In genomic region chr1:28247603-28248272, GRCh38 we compare ENCODE assay signal across 8 cellular contexts. TPM values are rescaled to one million over a fixed set of nuclear protein-coding genes. Genes with fewer than 3 reads are reported as not detected.
A peak's percentile ranks its signal among the peaks of the same experiment; 100 is the strongest.
DNase-seq lines count a peak whose midpoint lies in the region; ATAC-seq, FAIRE-seq and TF ChIP-seq lines count a peak whose summit lies in the region.

No MANE protein-coding gene starts in this region.

- POLR2A ChIA-PET in A549 (lab: Yijun Ruan, JAX) = interaction anchor here (0.7 to 1.9 kb wide), 5 partner anchors 11 to 81 kb away, joined by 3 to 13 read pairs (median 4); partner anchors contain the start of genes ATP5IF1 and MED18

- TF ChIP-seq RAD21 in A549 (conservative IDR thresholded peaks at IDR 0.05 in 1 of 2, IDR thresholded peaks at IDR 0.05 in 1 of 2) = no peak

- H3K27ac ChIP-seq in A549 (peak overlapping the region; percentile 74 to 85), body of pancreas (peak overlapping the region; percentile 73 to 90 (median 85))

- H3K4me3 ChIP-seq in A549 (peak overlapping the region; percentile 38), body of pancreas (no peak overlapping the region)

- H3K36me3 ChIP-seq in body of pancreas (replicated peaks in 1 of 2; ENCODE audit: insufficient read depth in 1 of 2, low read depth in 2 of 2) = no peaks in the 10 kb centered on the region

- H3K27ac Mint-ChIP-seq in IgD-negative memory B cell (peak overlapping the region; percentile 89 to 98 (median 95)), mesothelial cell of epicardium (peak overlapping the region; percentile 98)

- H3K27me3 ChIP-seq in body of pancreas = no peaks in the 10 kb centered on the region

- H3K4me1 ChIP-seq in A549 (peaks cover 45% of the 10 kb centered on the region), body of pancreas (peaks cover 67% of the 10 kb centered on the region)

- TF ChIP-seq EP300 in A549 (IDR thresholded peaks at IDR 0.05) = no peak

- peak overlapping the region; percentile 90 to 100 (median 96) for H3K4me3 Mint-ChIP-seq in IgD-negative memory B cell
- peak overlapping the region; percentile 89 for H3K4me3 Mint-ChIP-seq in mesothelial cell of epicardium

- CTCF ChIA-PET in A549 (lab: Yijun Ruan, JAX) = interaction anchor here (0.6 to 4.8 kb wide), 36 partner anchors 10 to 627 kb away, joined by 3 to 47 read pairs (median 5); partner anchors contain the start of genes ATP5IF1, DNAJC8, MED18 and PHACTR4

- peaks cover 38 to 41% (median 40%) of the 10 kb centered on the region in 3 donors for H3K4me1 Mint-ChIP-seq in IgD-negative memory B cell
- peaks cover 39% of the 10 kb centered on the region for H3K4me1 Mint-ChIP-seq in mesothelial cell of epicardium

- H3K36me3 Mint-ChIP-seq in IgD-negative memory B cell (peaks cover 2% of the 10 kb centered on the region), mesothelial cell of epicardium (no peaks in the 10 kb centered on the region)

- peak overlapping the region; percentile 90 for H3K4me2 ChIP-seq in A549

- FAIRE-seq in A549 (lab: Jason Lieb, UNC) (no peak), GM12891 (lab: Jason Lieb, UNC) (no peak)

- 20% methylated on average over 11 of the region's 11 CpGs for WGBS in A549 (ENCODE audit: missing lambda C conversion rate)
- WGBS in body of pancreas, 2 donors = 37 to 51% methylated on average over 11 of the region's 11 CpGs

- peak; percentile 18 to 25; a peak in 4 of 6 replicates for ATAC-seq in A549
- ATAC-seq in body of pancreas = no peak
- ATAC-seq in GM21360 (IDR thresholded peaks at IDR 0.05; ENCODE audit: unreplicated experiment) = no peak

- DNase-seq in A549 (ENCODE audit: low read depth in 1 of 2, low spot score in 1 of 2) (no peak), body of pancreas (no peak), mesothelial cell of epicardium (ENCODE audit: low spot score in 2 of 2, unreplicated experiment in 2 of 2) (no peak), GM12891 (ENCODE audit: insufficient read length, low spot score) (no peak), NOMO-1 treated with DMSO at 0.1 percent for 48 hours (lab: John Stamatoyannopoulos, UW; ENCODE audit: unreplicated experiment) (no peak), posterior vena cava (ENCODE audit: low spot score) (no peak)

- no peak for TF ChIP-seq POLR2A in A549 (IDR thresholded peaks at IDR 0.05; ENCODE audit: low read length)
- TF ChIP-seq POLR2A in body of pancreas (IDR thresholded peaks at IDR 0.05) = no peak
- no peak for TF ChIP-seq POLR2A in GM12891 (IDR thresholded peaks at IDR 0.05; ENCODE audit: low read depth, low read length)

- no peaks in the 10 kb centered on the region for H3K9me3 Mint-ChIP-seq in IgD-negative memory B cell
- no peaks in the 10 kb centered on the region for H3K9me3 Mint-ChIP-seq in mesothelial cell of epicardium

- no peaks in the 10 kb centered on the region for H3K9me3 ChIP-seq in A549
- H3K9me3 ChIP-seq in body of pancreas = no peaks in the 10 kb centered on the region

- intact Hi-C loops in body of pancreas (cut with DNase I) = loop anchor here (10.0 kb wide), 1 partner anchor 257 kb away; the partner anchor contains the start of gene RCC1
- intact Hi-C loops in posterior vena cava (cut with DNase I) = no loop called here

- no peaks in the 10 kb centered on the region for H3K27me3 Mint-ChIP-seq in IgD-negative memory B cell
- no peaks in the 10 kb centered on the region for H3K27me3 Mint-ChIP-seq in mesothelial cell of epicardium (ENCODE audit: low read depth)

- TF ChIP-seq CTCF in A549 (IDR thresholded peaks at IDR 0.05) (no peak), body of pancreas (IDR thresholded peaks at IDR 0.05) (no peak), mesothelial cell of epicardium (IDR thresholded peaks at IDR 0.05; ENCODE audit: unreplicated experiment) (no peak)

TF ChIP-seq in A549, 52 proteins besides CTCF, POLR2A, EP300 and RAD21:
- TF ChIP-seq GATA3 (IDR thresholded peaks at IDR 0.05; ENCODE audit: borderline replicate concordance) (0 out of 2 replicates have a peak, but pooled peaks have one; percentile 22), ZFP36 (IDR thresholded peaks at IDR 0.05; ENCODE audit: borderline replicate concordance, partially characterized antibody) (no peak), CEBPB (IDR thresholded peaks at IDR 0.05) (no peak), ATOH8 (CRISPR knock-in tag; IDR thresholded peaks at IDR 0.05; ENCODE audit: low read depth) (no peak), RCOR1 (IDR thresholded peaks at IDR 0.05; ENCODE audit: low read depth, low read length) (no peak), RNF2 (IDR thresholded peaks at IDR 0.05; ENCODE audit: borderline replicate concordance, low read depth) (no peak), KDM5A (IDR thresholded peaks at IDR 0.05) (no peak)

TF ChIP-seq in GM12891, 5 proteins besides CTCF, POLR2A, EP300 and RAD21:
- TF ChIP-seq POLR2AphosphoS5 (IDR thresholded peaks at IDR 0.05; ENCODE audit: low read depth, low read length) = no peak
- no peak for TF ChIP-seq POU2F2 (IDR thresholded peaks at IDR 0.05; ENCODE audit: low read depth, low read length)

RNA-seq across cellular contexts. Expression of gene SESN2, which starts 11.6 kb away (rescaled TPM):
- polyA plus RNA-seq in A549 (2011; rRNA removed) = 16.6 and 16.7 TPM in 2 replicates
- polyA plus RNA-seq in A549 (2012; cell fraction: cytosol; rRNA removed) = 6.2 and 7.9 TPM in 2 replicates
- 12.5 and 16.4 TPM in 2 replicates for polyA plus RNA-seq in A549 (2012; cell fraction: nucleus; rRNA removed)
- 5.2 to 5.6 TPM (median 5.6 TPM) in 3 replicates for polyA plus RNA-seq in A549 (2017; fragmentation: RNase III; extraction: RNeasy Plus Mini Kit Qiagen cat#74134 plus additional on column Dnase treatment)
- polyA minus RNA-seq in A549 (2011; rRNA and poly(A)+ RNA removed) = 25.4 and 29.1 TPM in 2 replicates
- polyA plus RNA-seq in IgD-negative memory B cell = 5.9 TPM
- total RNA-seq in body of pancreas = 10 to 100 TPM in 1 of 2 donors, 1 to 10 TPM in 1; 8.2 to 12.5 TPM
- 19.4 to 21.4 TPM (median 21.1 TPM) in 3 replicates for total RNA-seq in mesothelial cell of epicardium
- polyA plus RNA-seq in GM12891 (2012; ENCODE audit: low read depth, missing spikeins) = 17.4 TPM
- 10 to 100 TPM; 13.7 to 16.8 TPM for total RNA-seq in posterior vena cava

RNA-seq across cellular contexts. Expression of gene ATP5IF1, which starts 11.8 kb away (rescaled TPM):
- 102 and 178 TPM in 2 replicates for polyA plus RNA-seq in A549 (2011; rRNA removed)
- 245 and 347 TPM in 2 replicates for polyA plus RNA-seq in A549 (2012; cell fraction: cytosol; rRNA removed)
- polyA plus RNA-seq in A549 (2012; cell fraction: nucleus; rRNA removed) = 73.8 and 121 TPM in 2 replicates
- polyA plus RNA-seq in A549 (2017; fragmentation: RNase III; extraction: RNeasy Plus Mini Kit Qiagen cat#74134 plus additional on column Dnase treatment) = 229 to 240 TPM (median 234 TPM) in 3 replicates
- 9.6 and 12.8 TPM in 2 replicates for polyA minus RNA-seq in A549 (2011; rRNA and poly(A)+ RNA removed)
- polyA plus RNA-seq in IgD-negative memory B cell = 446 TPM
- total RNA-seq in body of pancreas = 10 to 100 TPM; 62.0 to 93.4 TPM
- total RNA-seq in mesothelial cell of epicardium = 111 to 125 TPM (median 114 TPM) in 3 replicates
- 727 TPM for polyA plus RNA-seq in GM12891 (2012; ENCODE audit: low read depth, missing spikeins)
- 10 to 100 TPM; 85.3 to 88.4 TPM for total RNA-seq in posterior vena cava

RNA-seq across cellular contexts. Expression of gene DNAJC8, which starts 14.9 kb away (rescaled TPM):
- 67.0 and 93.7 TPM in 2 replicates for polyA plus RNA-seq in A549 (2011; rRNA removed)
- polyA plus RNA-seq in A549 (2012; cell fraction: cytosol; rRNA removed) = 39.9 and 42.3 TPM in 2 replicates
- 19.3 and 29.0 TPM in 2 replicates for polyA plus RNA-seq in A549 (2012; cell fraction: nucleus; rRNA removed)
- 81.7 to 87.3 TPM (median 81.8 TPM) in 3 replicates for polyA plus RNA-seq in A549 (2017; fragmentation: RNase III; extraction: RNeasy Plus Mini Kit Qiagen cat#74134 plus additional on column Dnase treatment)
- polyA minus RNA-seq in A549 (2011; rRNA and poly(A)+ RNA removed) = 18.1 and 18.8 TPM in 2 replicates
- 134 TPM for polyA plus RNA-seq in IgD-negative memory B cell
- total RNA-seq in body of pancreas = 10 to 100 TPM; 18.7 to 53.1 TPM
- 79.7 to 84.1 TPM (median 81.4 TPM) in 3 replicates for total RNA-seq in mesothelial cell of epicardium
- 97.9 TPM for polyA plus RNA-seq in GM12891 (2012; ENCODE audit: low read depth, missing spikeins)
- total RNA-seq in posterior vena cava = 10 to 100 TPM; 69.3 to 80.5 TPM

Comparison
In these comparisons a context has a peak if more than half of its experiments do, and no peak if none do; other contexts are left out.
1. ATAC-seq: peak in A549 (2 of 2); none in body of pancreas (single experiment) and GM21360 (single experiment).